In the genomic region with DNA sequence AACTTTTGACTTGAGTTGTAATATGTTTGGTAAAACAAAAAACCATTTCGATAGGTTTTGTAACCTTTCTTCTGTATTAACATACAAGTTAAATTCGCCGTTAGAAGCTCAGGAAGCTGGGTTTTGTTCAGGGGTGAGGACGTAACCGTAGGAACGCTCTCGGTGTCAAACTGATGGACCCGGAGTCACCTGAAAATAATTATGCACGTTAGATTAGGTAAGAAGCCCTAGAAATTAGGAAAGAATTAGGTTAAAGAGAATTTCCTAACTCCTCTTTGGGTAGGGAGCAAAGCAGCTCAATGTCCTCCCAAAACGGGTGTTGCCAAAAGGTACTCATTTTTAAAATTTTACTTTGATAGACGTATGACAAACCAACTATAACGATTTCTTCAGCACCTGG, we compare ENCODE assay signal across 1 cellular context.
TF ChIP-seq lines count a peak whose summit lies in the region.

No MANE protein-coding gene starts in this region.

TF ChIP-seq in H1, 55 proteins besides CTCF, POLR2A, EP300 and RAD21:
- no peak for TF ChIP-seq CTBP2 (IDR thresholded peaks at IDR 0.05; ENCODE audit: borderline replicate concordance, insufficient read depth, insufficient read length, low read length)
- no peak for TF ChIP-seq GABPA (IDR thresholded peaks at IDR 0.05; ENCODE audit: borderline replicate concordance, insufficient read depth, low read length)
- no peak for TF ChIP-seq CHD2 (IDR thresholded peaks at IDR 0.05; ENCODE audit: low read length)
- no peak for TF ChIP-seq HDAC6 (IDR thresholded peaks at IDR 0.05; ENCODE audit: low read depth, low read length)
- no peak for TF ChIP-seq RBBP5 (IDR thresholded peaks at IDR 0.05; ENCODE audit: borderline replicate concordance, low read depth, low read length)
- TF ChIP-seq KDM1A (IDR thresholded peaks at IDR 0.05; ENCODE audit: borderline replicate concordance, low read length) = no peak
- TF ChIP-seq CREB1 (IDR thresholded peaks at IDR 0.05) = no peak
- no peak for TF ChIP-seq EGR1 (IDR thresholded peaks at IDR 0.05; ENCODE audit: borderline replicate concordance, low read depth, low read length)
- no peak for TF ChIP-seq SP1 (IDR thresholded peaks at IDR 0.05; ENCODE audit: low read depth, low read length)
- TF ChIP-seq RXRA (IDR thresholded peaks at IDR 0.05; ENCODE audit: insufficient read depth, low read depth, low read length) = no peak
- no peak for TF ChIP-seq SP4 (IDR thresholded peaks at IDR 0.05; ENCODE audit: low read length)
- TF ChIP-seq CEBPB (IDR thresholded peaks at IDR 0.05; ENCODE audit: low read depth, low read length) = no peak
- TF ChIP-seq EZH2 (IDR thresholded peaks at IDR 0.05; ENCODE audit: low read depth, low read length, severe bottlenecking) = no peak
- TF ChIP-seq CBX5 (IDR thresholded peaks at IDR 0.05; ENCODE audit: low read depth, low read length) = no peak
- TF ChIP-seq, protein P1, sequence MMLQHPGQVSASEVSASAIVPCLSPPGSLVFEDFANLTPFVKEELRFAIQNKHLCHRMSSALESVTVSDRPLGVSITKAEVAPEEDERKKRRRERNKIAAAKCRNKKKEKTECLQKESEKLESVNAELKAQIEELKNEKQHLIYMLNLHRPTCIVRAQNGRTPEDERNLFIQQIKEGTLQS (IDR thresholded peaks at IDR 0.05; ENCODE audit: insufficient read depth, low read depth, low read length) = no peak
- no peak for TF ChIP-seq HDAC2 (IDR thresholded peaks at IDR 0.05; ENCODE audit: borderline replicate concordance in 1 of 2, low read depth in 2 of 2, low read length in 2 of 2)
- TF ChIP-seq ASH2L (IDR thresholded peaks at IDR 0.05; ENCODE audit: low read length) = no peak
- no peak for TF ChIP-seq RFX5 (IDR thresholded peaks at IDR 0.05; ENCODE audit: borderline replicate concordance, low read depth, low read length)
- no peak for TF ChIP-seq SIRT6 (IDR thresholded peaks at IDR 0.05; ENCODE audit: low read length)
- TF ChIP-seq NRF1 (IDR thresholded peaks at IDR 0.05; ENCODE audit: low read depth, low read length) = no peak
TF ChIP-seq in H1: peak in this region for 0.
